14 cellular contexts compared by ENCODE assay signal in the genomic region with DNA sequence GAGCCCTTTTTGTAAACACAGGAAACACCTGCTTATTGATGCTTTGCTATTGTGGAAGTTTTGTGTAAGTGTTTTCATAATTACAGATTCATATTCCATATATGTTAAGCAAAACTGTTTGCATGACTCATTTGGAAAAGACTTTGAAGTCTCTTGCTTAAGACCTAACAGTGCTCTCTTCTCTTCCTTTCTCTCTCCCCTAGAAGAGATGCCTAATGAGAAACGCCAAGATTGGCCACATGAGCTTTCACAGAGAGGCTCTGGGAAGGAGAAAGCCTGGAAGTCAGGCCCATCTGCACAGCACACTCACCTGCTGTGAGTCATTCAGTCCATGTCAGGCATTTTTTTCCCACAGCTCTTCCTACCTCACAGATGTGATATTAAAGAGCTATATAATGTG.
DNase-seq lines count a peak whose midpoint lies in the region; ATAC-seq, FAIRE-seq and TF ChIP-seq lines count a peak whose summit lies in the region.
"Had no signal": no experiment of that assay in that cellular context is flagged by ENCODE, and none has a peak within 500 bp of the region (broad histone marks: within the 10 kb centered on the region; RNA-seq: fewer than 3 reads in every experiment).

No MANE protein-coding gene starts in this region.

- in situ Hi-C loops in GM23248 (cut with MboI), result no loop called here

- H3K9ac ChIP-seq in GM23248 (no peak overlapping the region), neural cell (ENCODE audit: low read length) (no peak overlapping the region)
- H3K9ac ChIP-seq: KMS-11 had no signal

- TF ChIP-seq POLR2A in vagina (IDR thresholded peaks at IDR 0.05), result no peak

- H3K27ac ChIP-seq in GM23248, result no peak overlapping the region
- H3K27ac ChIP-seq in neural cell (ENCODE audit: low read length), result no peak overlapping the region
- H3K27ac ChIP-seq in effector memory CD4-positive, alpha-beta T cell (ENCODE audit: insufficient read depth, low read length, poor library complexity, severe bottlenecking), result no peak overlapping the region
- no peak overlapping the region for H3K27ac ChIP-seq in vagina
- H3K27ac ChIP-seq: adrenal gland, KMS-11, thyroid gland had no signal

- H3F3A ChIP-seq in GM23248 (ENCODE audit: insufficient read depth) (no peaks in the 10 kb centered on the region), neural cell (ENCODE audit: insufficient read depth, low read length, poor library complexity, severe bottlenecking) (no peaks in the 10 kb centered on the region)

- no peak for ATAC-seq in HG02623 (IDR thresholded peaks at IDR 0.05; ENCODE audit: unreplicated experiment)
- ATAC-seq: activated CD8-positive, alpha-beta memory T cell treated with anti-CD3 and anti-CD28 coated beads, Interleukin-2, amount 10 ng/mL, durations not matched to agents 7 days and 5 days; left ventricle myocardium superior had no signal

- H2AFZ ChIP-seq in GM23248, result no peak overlapping the region
- H2AFZ ChIP-seq in neural cell (ENCODE audit: low read depth, low read length), result no peak overlapping the region

- no peaks in the 10 kb centered on the region for H3K9me2 ChIP-seq in GM23248 (ENCODE audit: insufficient read depth)
- no peaks in the 10 kb centered on the region for H3K9me2 ChIP-seq in neural cell (ENCODE audit: insufficient read depth, low read length)

- no peaks in the 10 kb centered on the region for H3K36me3 ChIP-seq in GM23248 (ENCODE audit: low read depth)
- H3K36me3 ChIP-seq in bronchial epithelial cell (ENCODE audit: control insufficient read depth, insufficient read depth, low read length), result no peaks in the 10 kb centered on the region
- no peaks in the 10 kb centered on the region for H3K36me3 ChIP-seq in neural cell (ENCODE audit: insufficient read depth, low read length)
- H3K36me3 ChIP-seq in effector memory CD4-positive, alpha-beta T cell (ENCODE audit: control insufficient read depth, insufficient read depth, low read length), result no peaks in the 10 kb centered on the region
- no peaks in the 10 kb centered on the region for H3K36me3 ChIP-seq in vagina
- H3K36me3 ChIP-seq: adrenal gland, thyroid gland had no signal

- no peak for TF ChIP-seq EP300 in neural cell (conservative IDR thresholded peaks at IDR 0.05; ENCODE audit: poor library complexity, severe bottlenecking)

- H3K4me1 ChIP-seq in GM23248 (ENCODE audit: insufficient read depth) (peaks cover 13% of the 10 kb centered on the region), vagina (no peaks in the 10 kb centered on the region)
- no peaks in the 10 kb centered on the region for H3K4me1 ChIP-seq in effector memory CD4-positive, alpha-beta T cell (ENCODE audit: control insufficient read depth, insufficient read depth, low read length, poor library complexity, severe bottlenecking)
- H3K4me1 ChIP-seq: thyroid gland had no signal

- WGBS in GM23248 (ENCODE audit: low coverage in 1 of 2, low lambda C conversion rate in 2 of 2, missing lambda C conversion rate in 2 of 2), 2 experiments, result 4 to 9% methylated on average over 1 of the region's 1 CpG

- H3K4me3 ChIP-seq in GM23248 (no peak overlapping the region), bronchial epithelial cell (ENCODE audit: low read depth, low read length) (no peak overlapping the region), neural cell (ENCODE audit: low read length) (no peak overlapping the region), vagina (no peak overlapping the region)
- H3K4me3 ChIP-seq in effector memory CD4-positive, alpha-beta T cell (ENCODE audit: insufficient read depth, low read depth, low read length, poor library complexity, severe bottlenecking), result no peak overlapping the region
- H3K4me3 ChIP-seq: adrenal gland, thyroid gland had no signal

- H3K9me3 ChIP-seq in GM23248 (ENCODE audit: low read depth) (no peaks in the 10 kb centered on the region), neural cell (ENCODE audit: low read length) (no peaks in the 10 kb centered on the region), vagina (no peaks in the 10 kb centered on the region)
- H3K9me3 ChIP-seq in effector memory CD4-positive, alpha-beta T cell (ENCODE audit: control insufficient read depth, low read length), result no peaks in the 10 kb centered on the region
- H3K9me3 ChIP-seq: adrenal gland, thyroid gland had no signal

- H3K4me2 ChIP-seq in GM23248 (ENCODE audit: unreplicated experiment), result no peak overlapping the region
- H3K4me2 ChIP-seq in neural cell (ENCODE audit: low read length), result no peak overlapping the region
- H3K4me2 ChIP-seq: KMS-11 had no signal

- peak; percentile 39 for DNase-seq in GM23248
- DNase-seq in NCI-H2107 treated with DMSO at 0.1 percent for 48 hours (lab: John Stamatoyannopoulos, UW; ENCODE audit: unreplicated experiment), result peak; percentile 58
- peak; percentile 90 for DNase-seq in bronchial epithelial cell (ENCODE audit: low read depth)
- no peak for DNase-seq in effector memory CD4-positive, alpha-beta T cell
- no peak for DNase-seq in NCI-H128 (lab: John Stamatoyannopoulos, UW; ENCODE audit: unreplicated experiment)
- no peak for DNase-seq in vagina (ENCODE audit: extremely low spot score in 2 of 2)
- DNase-seq: activated CD8-positive, alpha-beta memory T cell treated with anti-CD3 and anti-CD28 coated beads, Interleukin-2, amount 10 ng/mL, durations not matched to agents 7 days and 5 days; left ventricle myocardium superior; posterior cingulate gyrus; thyroid gland had no signal

- H3K27me3 ChIP-seq in GM23248 (replicated peaks; ENCODE audit: insufficient read depth), result no peaks in the 10 kb centered on the region
- no peaks in the 10 kb centered on the region for H3K27me3 ChIP-seq in bronchial epithelial cell (ENCODE audit: control insufficient read depth, insufficient read depth, low read length)
- H3K27me3 ChIP-seq in neural cell (ENCODE audit: insufficient read depth, low read depth, low read length), result no peaks in the 10 kb centered on the region
- no peaks in the 10 kb centered on the region for H3K27me3 ChIP-seq in effector memory CD4-positive, alpha-beta T cell (replicated peaks; ENCODE audit: control insufficient read depth, insufficient read depth, low read length, poor library complexity, severe bottlenecking)
- H3K27me3 ChIP-seq in vagina, result no peaks in the 10 kb centered on the region
- H3K27me3 ChIP-seq: adrenal gland, thyroid gland had no signal

- intact Hi-C loops in vagina (cut with DNase I), result no loop called here

- H4K20me1 ChIP-seq in GM23248 (ENCODE audit: insufficient read depth), result no peaks in the 10 kb centered on the region
- no peaks in the 10 kb centered on the region for H4K20me1 ChIP-seq in neural cell (ENCODE audit: insufficient read depth)

- FAIRE-seq in bronchial epithelial cell (lab: Jason Lieb, UNC), result peak; percentile 7

- TF ChIP-seq CTCF in bronchial epithelial cell (IDR thresholded peaks at IDR 0.05; ENCODE audit: insufficient read depth, low read length, severe bottlenecking), result no peak
- TF ChIP-seq CTCF in neural cell (IDR thresholded peaks at IDR 0.05; ENCODE audit: poor library complexity, severe bottlenecking), result no peak
- no peak for TF ChIP-seq CTCF in vagina (IDR thresholded peaks at IDR 0.05)

- TF ChIP-seq RAD21 in neural cell (conservative IDR thresholded peaks at IDR 0.05), result no peak

- no peaks in the 10 kb centered on the region for H3K79me2 ChIP-seq in GM23248 (ENCODE audit: insufficient read depth)
- H3K79me2 ChIP-seq in neural cell (replicated peaks; ENCODE audit: insufficient read depth, low read length), result no peaks in the 10 kb centered on the region

TF ChIP-seq in neural cell, 6 proteins besides CTCF, POLR2A, EP300 and RAD21:
- TF ChIP-seq, protein P1, sequence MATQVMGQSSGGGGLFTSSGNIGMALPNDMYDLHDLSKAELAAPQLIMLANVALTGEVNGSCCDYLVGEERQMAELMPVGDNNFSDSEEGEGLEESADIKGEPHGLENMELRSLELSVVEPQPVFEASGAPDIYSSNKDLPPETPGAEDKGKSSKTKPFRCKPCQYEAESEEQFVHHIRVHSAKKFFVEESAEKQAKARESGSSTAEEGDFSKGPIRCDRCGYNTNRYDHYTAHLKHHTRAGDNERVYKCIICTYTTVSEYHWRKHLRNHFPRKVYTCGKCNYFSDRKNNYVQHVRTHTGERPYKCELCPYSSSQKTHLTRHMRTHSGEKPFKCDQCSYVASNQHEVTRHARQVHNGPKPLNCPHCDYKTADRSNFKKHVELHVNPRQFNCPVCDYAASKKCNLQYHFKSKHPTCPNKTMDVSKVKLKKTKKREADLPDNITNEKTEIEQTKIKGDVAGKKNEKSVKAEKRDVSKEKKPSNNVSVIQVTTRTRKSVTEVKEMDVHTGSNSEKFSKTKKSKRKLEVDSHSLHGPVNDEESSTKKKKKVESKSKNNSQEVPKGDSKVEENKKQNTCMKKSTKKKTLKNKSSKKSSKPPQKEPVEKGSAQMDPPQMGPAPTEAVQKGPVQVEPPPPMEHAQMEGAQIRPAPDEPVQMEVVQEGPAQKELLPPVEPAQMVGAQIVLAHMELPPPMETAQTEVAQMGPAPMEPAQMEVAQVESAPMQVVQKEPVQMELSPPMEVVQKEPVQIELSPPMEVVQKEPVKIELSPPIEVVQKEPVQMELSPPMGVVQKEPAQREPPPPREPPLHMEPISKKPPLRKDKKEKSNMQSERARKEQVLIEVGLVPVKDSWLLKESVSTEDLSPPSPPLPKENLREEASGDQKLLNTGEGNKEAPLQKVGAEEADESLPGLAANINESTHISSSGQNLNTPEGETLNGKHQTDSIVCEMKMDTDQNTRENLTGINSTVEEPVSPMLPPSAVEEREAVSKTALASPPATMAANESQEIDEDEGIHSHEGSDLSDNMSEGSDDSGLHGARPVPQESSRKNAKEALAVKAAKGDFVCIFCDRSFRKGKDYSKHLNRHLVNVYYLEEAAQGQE (IDR thresholded peaks at IDR 0.05; ENCODE audit: borderline replicate concordance), result peak; percentile 58
- TF ChIP-seq EZH2 (IDR thresholded peaks at IDR 0.05; ENCODE audit: borderline replicate concordance, insufficient read depth, low read length, poor library complexity, severe bottlenecking), result no peak
- peak; percentile 19 for TF ChIP-seq POLR2AphosphoS5 (IDR thresholded peaks at IDR 0.05)
- no peak for TF ChIP-seq MXI1 (conservative IDR thresholded peaks at IDR 0.05; ENCODE audit: poor library complexity, severe bottlenecking)
- TF ChIP-seq SMC3 (conservative IDR thresholded peaks at IDR 0.05; ENCODE audit: poor library complexity), result no peak
- no peak for TF ChIP-seq TAF1 (IDR thresholded peaks at IDR 0.05; ENCODE audit: low read depth)

Comparison
In these comparisons a context has a peak if more than half of its experiments do, and no peak if none do; other contexts are left out.
1. DNase-seq: peak in GM23248 (single experiment), NCI-H2107 treated with DMSO at 0.1 percent for 48 hours (single experiment) and bronchial epithelial cell (single experiment); none in effector memory CD4-positive, alpha-beta T cell (0 of 3), NCI-H128 (single experiment) and vagina (0 of 2).